ENCODE assay signal across 8 cellular contexts in genomic region chr4:52545099-52546069, GRCh38.
DNase-seq lines count a peak whose midpoint lies in the region; ATAC-seq and TF ChIP-seq lines count a peak whose summit lies in the region.

No MANE protein-coding gene starts in this region.

- H4K8ac ChIP-seq in neuronal stem cell (ENCODE audit: low read depth, low read length), result no peak overlapping the region

- no peak overlapping the region for H2AFZ ChIP-seq in neuronal stem cell (ENCODE audit: low read length)

- H3K4me3 ChIP-seq in fibroblast of the aortic adventitia (ENCODE audit: low read depth, low read length), result no peak overlapping the region
- no peak overlapping the region for H3K4me3 ChIP-seq in neuronal stem cell (ENCODE audit: low read length in 2 of 2)
- peak overlapping the region; percentile 19 for H3K4me3 ChIP-seq in thoracic aorta

- no peak overlapping the region for H4K91ac ChIP-seq in neuronal stem cell (ENCODE audit: low read depth, low read length, poor library complexity)

- H2BK12ac ChIP-seq in neuronal stem cell (ENCODE audit: low read length), result no peak overlapping the region

- H2BK5ac ChIP-seq in neuronal stem cell (ENCODE audit: low read length), result no peak overlapping the region

- peak overlapping the region; percentile 69 for H3K4ac ChIP-seq in neuronal stem cell (ENCODE audit: low read length)

- H3K9me3 ChIP-seq in neuronal stem cell (replicated peaks in 1 of 2; ENCODE audit: control insufficient read depth in 2 of 2, insufficient read depth in 1 of 2, low read depth in 1 of 2, low read length in 2 of 2) (peaks cover 0 to 4% of the 10 kb centered on the region in 2 donors), thoracic aorta (no peaks in the 10 kb centered on the region)

- no peak overlapping the region for H3K23ac ChIP-seq in neuronal stem cell (ENCODE audit: low read depth, low read length, poor library complexity)

- no peak overlapping the region for H2BK120ac ChIP-seq in neuronal stem cell (ENCODE audit: low read depth, low read length)

- H3K27ac ChIP-seq in neuronal stem cell (replicated peaks; ENCODE audit: low read length) (no peak overlapping the region), thoracic aorta (no peak overlapping the region)

- ATAC-seq in GM18868 (IDR thresholded peaks at IDR 0.05; ENCODE audit: unreplicated experiment) (peak; percentile 94), thoracic aorta (ENCODE audit: insufficient number of reproducible peaks, low FRiP score, low read depth) (no peak)

- no peak overlapping the region for H2BK15ac ChIP-seq in neuronal stem cell (ENCODE audit: low read length)

- no peak overlapping the region for H3K4me2 ChIP-seq in neuronal stem cell (ENCODE audit: insufficient read depth, low read length, poor library complexity, severe bottlenecking)

- H3K9ac ChIP-seq in neuronal stem cell (ENCODE audit: low read depth, low read length, poor library complexity), result no peak overlapping the region

- no peaks in the 10 kb centered on the region for H3K79me1 ChIP-seq in neuronal stem cell (ENCODE audit: low read depth, low read length)

- H3K27me3 ChIP-seq in neuronal stem cell (ENCODE audit: control insufficient read depth in 3 of 3, insufficient read depth in 3 of 3, low read depth in 1 of 3, low read length in 3 of 3), result no peaks in the 10 kb centered on the region
- no peaks in the 10 kb centered on the region for H3K27me3 ChIP-seq in thoracic aorta (replicated peaks; ENCODE audit: insufficient read depth)

- H3K4me1 ChIP-seq in neuronal stem cell (ENCODE audit: control insufficient read depth in 2 of 2, insufficient read depth in 1 of 2, low read depth in 1 of 2, low read length in 2 of 2) (peaks cover 1 to 5% of the 10 kb centered on the region in 2 donors), thoracic aorta (ENCODE audit: control insufficient read depth in 1 of 2, low read depth in 2 of 2) (peaks cover 0 to 7% of the 10 kb centered on the region in 2 donors)

- no CpG with 5 or more reads among the region's 13 CpGs for WGBS in neuronal stem cell (ENCODE audit: extremely low coverage in 2 of 2, insufficient read length in 2 of 2, insufficient replicate concordance in 1 of 2), 2 donors

- TF ChIP-seq CTCF in fibroblast of the aortic adventitia (IDR thresholded peaks at IDR 0.05; ENCODE audit: insufficient read depth, low read length), result peak; percentile 99
- TF ChIP-seq CTCF in thoracic aorta (IDR thresholded peaks at IDR 0.05), result peak; percentile 92

- no peak overlapping the region for H3K14ac ChIP-seq in neuronal stem cell (ENCODE audit: low read length)

- peak overlapping the region; percentile 54 for H3K18ac ChIP-seq in neuronal stem cell (ENCODE audit: low read length)

- peak; percentile 75 for DNase-seq in Ammon's horn (ENCODE audit: low spot score)
- peak; percentile 69 for DNase-seq in HK-2 (ENCODE audit: unreplicated experiment)
- DNase-seq in OCI-M2 (lab: John Stamatoyannopoulos, UW; ENCODE audit: unreplicated experiment), result peak; percentile 3
- DNase-seq in activated T-helper 1 cell treated with Interleukin-2 at 50 U/mL for 16 hours (ENCODE audit: low read depth), result peak; percentile 24
- DNase-seq in fibroblast of the aortic adventitia (ENCODE audit: low read depth), result peak; percentile 75
- DNase-seq in neuronal stem cell (ENCODE audit: low spot score), result peak; percentile 65
- peak; percentile 58 for DNase-seq in thoracic aorta (ENCODE audit: low spot score)

- H3K36me3 ChIP-seq in neuronal stem cell (replicated peaks in 1 of 2; ENCODE audit: control insufficient read depth in 2 of 2, insufficient read depth in 2 of 2, low read length in 2 of 2) (no peaks in the 10 kb centered on the region), thoracic aorta (no peaks in the 10 kb centered on the region)

- peak overlapping the region; percentile 30 for H2AK5ac ChIP-seq in neuronal stem cell (ENCODE audit: low read depth, low read length)

Comparison
In these comparisons a context has a peak if more than half of its experiments do, and no peak if none do; other contexts are left out.
1. DNase-seq: peak in every context shown above with its lines; median percentile 75 in Ammon's horn; 75 in fibroblast of the aortic adventitia; 69 in HK-2; 65 in neuronal stem cell; 58 in thoracic aorta; 24 in activated T-helper 1 cell treated with Interleukin-2 at 50 U/mL for 16 hours; 3 in OCI-M2.